ENCODE assay signal across 1 cellular context in the genomic region with DNA sequence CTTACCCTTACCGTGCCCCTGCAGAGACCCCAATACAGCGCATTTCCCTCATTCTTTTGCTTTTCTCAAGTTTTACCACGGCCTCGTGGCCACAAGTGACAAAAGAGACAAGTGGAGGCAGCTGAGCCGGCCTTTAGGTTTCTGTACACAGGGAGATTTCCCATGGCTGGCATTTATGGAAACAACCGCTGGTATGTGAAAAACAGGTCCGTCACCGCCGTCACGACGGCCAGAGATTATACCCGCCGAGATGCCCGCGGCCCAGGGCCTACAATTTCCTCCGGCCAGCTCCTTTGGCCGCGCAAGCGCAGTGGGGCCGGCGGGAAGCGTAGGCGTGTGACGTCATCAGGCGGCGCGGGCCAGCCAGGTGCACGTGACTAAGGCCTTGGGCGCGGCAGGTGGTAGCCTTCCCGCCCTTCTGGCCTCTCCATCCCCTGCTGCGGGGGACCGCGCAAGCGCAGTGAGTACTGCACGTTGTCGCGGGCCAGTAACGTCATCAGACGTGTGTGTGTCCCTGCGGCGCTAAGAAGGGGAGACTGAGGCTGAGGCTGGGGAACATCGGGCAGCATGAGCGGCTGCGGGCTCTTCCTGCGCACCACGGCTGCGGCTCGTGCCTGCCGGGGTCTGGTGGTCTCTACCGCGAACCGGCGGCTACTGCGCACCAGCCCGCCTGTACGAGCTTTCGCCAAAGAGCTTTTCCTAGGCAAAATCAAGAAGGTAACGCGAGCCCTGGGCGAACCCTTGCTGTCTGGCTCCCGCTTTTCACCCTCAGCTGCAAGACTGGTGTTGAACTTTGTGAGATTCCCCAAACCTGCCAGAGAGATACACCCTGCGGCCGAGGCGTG.
TF ChIP-seq lines count a peak whose summit lies in the region.

A gene (plus strand): TSS at position 496 of the 845 bp plus-strand sequence. CDS start 72 bp downstream, at position 568.

TF ChIP-seq in K562, 482 proteins besides CTCF, POLR2A, EP300 and RAD21 (continued from another document and continues in another):
- TF ChIP-seq, protein P1, sequence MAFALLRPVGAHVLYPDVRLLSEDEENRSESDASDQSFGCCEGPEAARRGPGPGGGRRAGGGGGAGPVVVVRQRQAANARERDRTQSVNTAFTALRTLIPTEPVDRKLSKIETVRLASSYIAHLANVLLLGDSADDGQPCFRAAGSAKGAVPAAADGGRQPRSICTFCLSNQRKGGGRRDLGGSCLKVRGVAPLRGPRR (CRISPR knock-in tag; IDR thresholded peaks at IDR 0.05), result no peak
- peak; percentile 99 for TF ChIP-seq EGR1 (conservative IDR thresholded peaks at IDR 0.05)
- TF ChIP-seq HCFC1 (IDR thresholded peaks at IDR 0.05; ENCODE audit: low read depth, low read length), result peak; percentile 77
- no peak for TF ChIP-seq ZKSCAN3 (CRISPR knock-in tag; IDR thresholded peaks at IDR 0.05)
- TF ChIP-seq, protein P2, sequence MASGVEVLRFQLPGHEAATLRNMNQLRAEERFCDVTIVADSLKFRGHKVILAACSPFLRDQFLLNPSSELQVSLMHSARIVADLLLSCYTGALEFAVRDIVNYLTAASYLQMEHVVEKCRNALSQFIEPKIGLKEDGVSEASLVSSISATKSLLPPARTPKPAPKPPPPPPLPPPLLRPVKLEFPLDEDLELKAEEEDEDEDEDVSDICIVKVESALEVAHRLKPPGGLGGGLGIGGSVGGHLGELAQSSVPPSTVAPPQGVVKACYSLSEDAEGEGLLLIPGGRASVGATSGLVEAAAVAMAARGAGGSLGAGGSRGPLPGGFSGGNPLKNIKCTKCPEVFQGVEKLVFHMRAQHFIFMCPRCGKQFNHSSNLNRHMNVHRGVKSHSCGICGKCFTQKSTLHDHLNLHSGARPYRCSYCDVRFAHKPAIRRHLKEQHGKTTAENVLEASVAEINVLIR (CRISPR knock-in tag; IDR thresholded peaks at IDR 0.05), result peak; percentile 98
- TF ChIP-seq CSDE1 (IDR thresholded peaks at IDR 0.05), result peak in 1 of 2 experiments; percentile 89; a peak in 2 of 4 replicates
- peak; percentile 72 for TF ChIP-seq HMGN3 (IDR thresholded peaks at IDR 0.05; ENCODE audit: borderline replicate concordance, extremely low read depth, insufficient read length, low read depth, low read length)
- TF ChIP-seq CBX8 (IDR thresholded peaks at IDR 0.05; ENCODE audit: borderline replicate concordance, extremely low read depth, low read depth, low read length, poor library complexity, severe bottlenecking), result no peak
- peak; percentile 59 for TF ChIP-seq KDM5B (IDR thresholded peaks at IDR 0.05; ENCODE audit: insufficient replicate concordance, low read depth, low read length)
- TF ChIP-seq ZNF143 (CRISPR knock-in tag; IDR thresholded peaks at IDR 0.05), result no peak
- TF ChIP-seq TOE1 (IDR thresholded peaks at IDR 0.05; ENCODE audit: borderline replicate concordance), result peak; percentile 97
- no peak for TF ChIP-seq TOE1 (CRISPR knock-in tag; IDR thresholded peaks at IDR 0.05; ENCODE audit: borderline replicate concordance, low read depth)
- TF ChIP-seq CBFA2T2 (conservative IDR thresholded peaks at IDR 0.05), result peak; percentile 72
- peak; percentile 100 for TF ChIP-seq CREM (IDR thresholded peaks at IDR 0.05; ENCODE audit: low read depth)
- TF ChIP-seq, protein P3, sequence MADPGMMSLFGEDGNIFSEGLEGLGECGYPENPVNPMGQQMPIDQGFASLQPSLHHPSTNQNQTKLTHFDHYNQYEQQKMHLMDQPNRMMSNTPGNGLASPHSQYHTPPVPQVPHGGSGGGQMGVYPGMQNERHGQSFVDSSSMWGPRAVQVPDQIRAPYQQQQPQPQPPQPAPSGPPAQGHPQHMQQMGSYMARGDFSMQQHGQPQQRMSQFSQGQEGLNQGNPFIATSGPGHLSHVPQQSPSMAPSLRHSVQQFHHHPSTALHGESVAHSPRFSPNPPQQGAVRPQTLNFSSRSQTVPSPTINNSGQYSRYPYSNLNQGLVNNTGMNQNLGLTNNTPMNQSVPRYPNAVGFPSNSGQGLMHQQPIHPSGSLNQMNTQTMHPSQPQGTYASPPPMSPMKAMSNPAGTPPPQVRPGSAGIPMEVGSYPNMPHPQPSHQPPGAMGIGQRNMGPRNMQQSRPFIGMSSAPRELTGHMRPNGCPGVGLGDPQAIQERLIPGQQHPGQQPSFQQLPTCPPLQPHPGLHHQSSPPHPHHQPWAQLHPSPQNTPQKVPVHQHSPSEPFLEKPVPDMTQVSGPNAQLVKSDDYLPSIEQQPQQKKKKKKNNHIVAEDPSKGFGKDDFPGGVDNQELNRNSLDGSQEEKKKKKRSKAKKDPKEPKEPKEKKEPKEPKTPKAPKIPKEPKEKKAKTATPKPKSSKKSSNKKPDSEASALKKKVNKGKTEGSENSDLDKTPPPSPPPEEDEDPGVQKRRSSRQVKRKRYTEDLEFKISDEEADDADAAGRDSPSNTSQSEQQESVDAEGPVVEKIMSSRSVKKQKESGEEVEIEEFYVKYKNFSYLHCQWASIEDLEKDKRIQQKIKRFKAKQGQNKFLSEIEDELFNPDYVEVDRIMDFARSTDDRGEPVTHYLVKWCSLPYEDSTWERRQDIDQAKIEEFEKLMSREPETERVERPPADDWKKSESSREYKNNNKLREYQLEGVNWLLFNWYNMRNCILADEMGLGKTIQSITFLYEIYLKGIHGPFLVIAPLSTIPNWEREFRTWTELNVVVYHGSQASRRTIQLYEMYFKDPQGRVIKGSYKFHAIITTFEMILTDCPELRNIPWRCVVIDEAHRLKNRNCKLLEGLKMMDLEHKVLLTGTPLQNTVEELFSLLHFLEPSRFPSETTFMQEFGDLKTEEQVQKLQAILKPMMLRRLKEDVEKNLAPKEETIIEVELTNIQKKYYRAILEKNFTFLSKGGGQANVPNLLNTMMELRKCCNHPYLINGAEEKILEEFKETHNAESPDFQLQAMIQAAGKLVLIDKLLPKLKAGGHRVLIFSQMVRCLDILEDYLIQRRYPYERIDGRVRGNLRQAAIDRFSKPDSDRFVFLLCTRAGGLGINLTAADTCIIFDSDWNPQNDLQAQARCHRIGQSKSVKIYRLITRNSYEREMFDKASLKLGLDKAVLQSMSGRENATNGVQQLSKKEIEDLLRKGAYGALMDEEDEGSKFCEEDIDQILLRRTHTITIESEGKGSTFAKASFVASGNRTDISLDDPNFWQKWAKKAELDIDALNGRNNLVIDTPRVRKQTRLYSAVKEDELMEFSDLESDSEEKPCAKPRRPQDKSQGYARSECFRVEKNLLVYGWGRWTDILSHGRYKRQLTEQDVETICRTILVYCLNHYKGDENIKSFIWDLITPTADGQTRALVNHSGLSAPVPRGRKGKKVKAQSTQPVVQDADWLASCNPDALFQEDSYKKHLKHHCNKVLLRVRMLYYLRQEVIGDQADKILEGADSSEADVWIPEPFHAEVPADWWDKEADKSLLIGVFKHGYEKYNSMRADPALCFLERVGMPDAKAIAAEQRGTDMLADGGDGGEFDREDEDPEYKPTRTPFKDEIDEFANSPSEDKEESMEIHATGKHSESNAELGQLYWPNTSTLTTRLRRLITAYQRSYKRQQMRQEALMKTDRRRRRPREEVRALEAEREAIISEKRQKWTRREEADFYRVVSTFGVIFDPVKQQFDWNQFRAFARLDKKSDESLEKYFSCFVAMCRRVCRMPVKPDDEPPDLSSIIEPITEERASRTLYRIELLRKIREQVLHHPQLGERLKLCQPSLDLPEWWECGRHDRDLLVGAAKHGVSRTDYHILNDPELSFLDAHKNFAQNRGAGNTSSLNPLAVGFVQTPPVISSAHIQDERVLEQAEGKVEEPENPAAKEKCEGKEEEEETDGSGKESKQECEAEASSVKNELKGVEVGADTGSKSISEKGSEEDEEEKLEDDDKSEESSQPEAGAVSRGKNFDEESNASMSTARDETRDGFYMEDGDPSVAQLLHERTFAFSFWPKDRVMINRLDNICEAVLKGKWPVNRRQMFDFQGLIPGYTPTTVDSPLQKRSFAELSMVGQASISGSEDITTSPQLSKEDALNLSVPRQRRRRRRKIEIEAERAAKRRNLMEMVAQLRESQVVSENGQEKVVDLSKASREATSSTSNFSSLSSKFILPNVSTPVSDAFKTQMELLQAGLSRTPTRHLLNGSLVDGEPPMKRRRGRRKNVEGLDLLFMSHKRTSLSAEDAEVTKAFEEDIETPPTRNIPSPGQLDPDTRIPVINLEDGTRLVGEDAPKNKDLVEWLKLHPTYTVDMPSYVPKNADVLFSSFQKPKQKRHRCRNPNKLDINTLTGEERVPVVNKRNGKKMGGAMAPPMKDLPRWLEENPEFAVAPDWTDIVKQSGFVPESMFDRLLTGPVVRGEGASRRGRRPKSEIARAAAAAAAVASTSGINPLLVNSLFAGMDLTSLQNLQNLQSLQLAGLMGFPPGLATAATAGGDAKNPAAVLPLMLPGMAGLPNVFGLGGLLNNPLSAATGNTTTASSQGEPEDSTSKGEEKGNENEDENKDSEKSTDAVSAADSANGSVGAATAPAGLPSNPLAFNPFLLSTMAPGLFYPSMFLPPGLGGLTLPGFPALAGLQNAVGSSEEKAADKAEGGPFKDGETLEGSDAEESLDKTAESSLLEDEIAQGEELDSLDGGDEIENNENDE (IDR thresholded peaks at IDR 0.05; ENCODE audit: low read depth, low read length), result no peak
- TF ChIP-seq JUN (IDR thresholded peaks at IDR 0.05; ENCODE audit: borderline replicate concordance, low read depth, low read length), result peak; percentile 90
- peak; percentile 93; the same call in 1 of the 2 replicates for TF ChIP-seq JUN (CRISPR knock-in tag; IDR thresholded peaks at IDR 0.05; ENCODE audit: borderline replicate concordance)
- TF ChIP-seq SMARCB1 (IDR thresholded peaks at IDR 0.05; ENCODE audit: insufficient read length, low read depth), result no peak
- TF ChIP-seq NFXL1 (CRISPR knock-in tag; IDR thresholded peaks at IDR 0.05), result no peak
- peak; percentile 100 for TF ChIP-seq RB1 (IDR thresholded peaks at IDR 0.05; ENCODE audit: low read depth)
- no peak for TF ChIP-seq LEF1 (IDR thresholded peaks at IDR 0.05)
- TF ChIP-seq, protein P4, sequence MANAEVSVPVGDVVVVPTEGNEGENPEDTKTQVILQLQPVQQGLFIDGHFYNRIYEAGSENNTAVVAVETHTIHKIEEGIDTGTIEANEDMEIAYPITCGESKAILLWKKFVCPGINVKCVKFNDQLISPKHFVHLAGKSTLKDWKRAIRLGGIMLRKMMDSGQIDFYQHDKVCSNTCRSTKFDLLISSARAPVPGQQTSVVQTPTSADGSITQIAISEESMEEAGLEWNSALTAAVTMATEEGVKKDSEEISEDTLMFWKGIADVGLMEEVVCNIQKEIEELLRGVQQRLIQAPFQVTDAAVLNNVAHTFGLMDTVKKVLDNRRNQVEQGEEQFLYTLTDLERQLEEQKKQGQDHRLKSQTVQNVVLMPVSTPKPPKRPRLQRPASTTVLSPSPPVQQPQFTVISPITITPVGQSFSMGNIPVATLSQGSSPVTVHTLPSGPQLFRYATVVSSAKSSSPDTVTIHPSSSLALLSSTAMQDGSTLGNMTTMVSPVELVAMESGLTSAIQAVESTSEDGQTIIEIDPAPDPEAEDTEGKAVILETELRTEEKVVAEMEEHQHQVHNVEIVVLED (CRISPR knock-in tag; IDR thresholded peaks at IDR 0.05), result peak; percentile 83
- peak; percentile 57; the same call in 1 of the 2 replicates for TF ChIP-seq CEBPG (CRISPR knock-in tag; IDR thresholded peaks at IDR 0.05)
- no peak for TF ChIP-seq CEBPG (tag; conservative IDR thresholded peaks at IDR 0.05 in 1 of 2, IDR thresholded peaks at IDR 0.05 in 1 of 2)
- TF ChIP-seq HDAC2 (IDR thresholded peaks at IDR 0.05), result 0 out of 2 replicates have a peak, but pooled peaks have one; percentile 27
- TF ChIP-seq, protein P5, sequence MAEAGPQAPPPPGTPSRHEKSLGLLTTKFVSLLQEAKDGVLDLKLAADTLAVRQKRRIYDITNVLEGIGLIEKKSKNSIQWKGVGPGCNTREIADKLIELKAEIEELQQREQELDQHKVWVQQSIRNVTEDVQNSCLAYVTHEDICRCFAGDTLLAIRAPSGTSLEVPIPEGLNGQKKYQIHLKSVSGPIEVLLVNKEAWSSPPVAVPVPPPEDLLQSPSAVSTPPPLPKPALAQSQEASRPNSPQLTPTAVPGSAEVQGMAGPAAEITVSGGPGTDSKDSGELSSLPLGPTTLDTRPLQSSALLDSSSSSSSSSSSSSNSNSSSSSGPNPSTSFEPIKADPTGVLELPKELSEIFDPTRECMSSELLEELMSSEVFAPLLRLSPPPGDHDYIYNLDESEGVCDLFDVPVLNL (CRISPR knock-in tag; IDR thresholded peaks at IDR 0.05; ENCODE audit: low read depth), result peak; percentile 92
- TF ChIP-seq, protein P6, sequence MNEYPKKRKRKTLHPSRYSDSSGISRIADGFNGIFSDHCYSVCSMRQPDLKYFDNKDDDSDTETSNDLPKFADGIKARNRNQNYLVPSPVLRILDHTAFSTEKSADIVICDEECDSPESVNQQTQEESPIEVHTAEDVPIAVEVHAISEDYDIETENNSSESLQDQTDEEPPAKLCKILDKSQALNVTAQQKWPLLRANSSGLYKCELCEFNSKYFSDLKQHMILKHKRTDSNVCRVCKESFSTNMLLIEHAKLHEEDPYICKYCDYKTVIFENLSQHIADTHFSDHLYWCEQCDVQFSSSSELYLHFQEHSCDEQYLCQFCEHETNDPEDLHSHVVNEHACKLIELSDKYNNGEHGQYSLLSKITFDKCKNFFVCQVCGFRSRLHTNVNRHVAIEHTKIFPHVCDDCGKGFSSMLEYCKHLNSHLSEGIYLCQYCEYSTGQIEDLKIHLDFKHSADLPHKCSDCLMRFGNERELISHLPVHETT (CRISPR knock-in tag; conservative IDR thresholded peaks at IDR 0.05 in 1 of 2, IDR thresholded peaks at IDR 0.05 in 1 of 2), result 0 out of 4 replicates have a peak, but pooled peaks of 1 of the 2 experiments have one; percentile 9
- TF ChIP-seq NFE2 (IDR thresholded peaks at IDR 0.05; ENCODE audit: low read depth), result peak; percentile 34; the same call in 1 of the 2 replicates
- TF ChIP-seq, protein P7, sequence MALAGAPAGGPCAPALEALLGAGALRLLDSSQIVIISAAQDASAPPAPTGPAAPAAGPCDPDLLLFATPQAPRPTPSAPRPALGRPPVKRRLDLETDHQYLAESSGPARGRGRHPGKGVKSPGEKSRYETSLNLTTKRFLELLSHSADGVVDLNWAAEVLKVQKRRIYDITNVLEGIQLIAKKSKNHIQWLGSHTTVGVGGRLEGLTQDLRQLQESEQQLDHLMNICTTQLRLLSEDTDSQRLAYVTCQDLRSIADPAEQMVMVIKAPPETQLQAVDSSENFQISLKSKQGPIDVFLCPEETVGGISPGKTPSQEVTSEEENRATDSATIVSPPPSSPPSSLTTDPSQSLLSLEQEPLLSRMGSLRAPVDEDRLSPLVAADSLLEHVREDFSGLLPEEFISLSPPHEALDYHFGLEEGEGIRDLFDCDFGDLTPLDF (CRISPR knock-in tag; IDR thresholded peaks at IDR 0.05), result peak; percentile 98
- TF ChIP-seq RNF2 (IDR thresholded peaks at IDR 0.05), result peak; percentile 60; the same call in 1 of the 2 replicates
- TF ChIP-seq ILK (tag; IDR thresholded peaks at IDR 0.05; ENCODE audit: borderline replicate concordance, low read depth), result no peak
- no peak for TF ChIP-seq HNRNPL (IDR thresholded peaks at IDR 0.05; ENCODE audit: low read depth, low read length)
- TF ChIP-seq, protein P8, sequence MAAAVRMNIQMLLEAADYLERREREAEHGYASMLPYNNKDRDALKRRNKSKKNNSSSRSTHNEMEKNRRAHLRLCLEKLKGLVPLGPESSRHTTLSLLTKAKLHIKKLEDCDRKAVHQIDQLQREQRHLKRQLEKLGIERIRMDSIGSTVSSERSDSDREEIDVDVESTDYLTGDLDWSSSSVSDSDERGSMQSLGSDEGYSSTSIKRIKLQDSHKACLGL (CRISPR knock-in tag; IDR thresholded peaks at IDR 0.05; ENCODE audit: borderline replicate concordance, poor library complexity, severe bottlenecking), result peak; percentile 85
